Comparison of ENCODE assay signal across 13 cellular contexts in genomic region chr11:132942611-132943324, GRCh38.
A peak's percentile ranks its signal among the peaks of the same experiment; 100 is the strongest.
DNase-seq lines count a peak whose midpoint lies in the region; ATAC-seq and TF ChIP-seq lines count a peak whose summit lies in the region.
"Had no signal": no experiment of that assay in that cellular context is flagged by ENCODE, and none has a peak within 500 bp of the region (broad histone marks: within the 10 kb centered on the region; RNA-seq: fewer than 3 reads in every experiment).

No MANE protein-coding gene starts in this region.

- H3K36me3 ChIP-seq in kidney epithelial cell (ENCODE audit: control insufficient read depth, insufficient read depth, low read length) (no peaks in the 10 kb centered on the region), testis (ENCODE audit: low read depth, missing control alignments) (no peaks in the 10 kb centered on the region), Peyer's patch (no peaks in the 10 kb centered on the region)

- H3K4me3 ChIP-seq in kidney epithelial cell (ENCODE audit: low read depth, low read length) (no peak overlapping the region), testis (peak overlapping the region; percentile 24 to 32), Peyer's patch (peak overlapping the region in 1 of 4 donors; percentile 42)
- H3K4me3 ChIP-seq: body of pancreas had no signal

- H3K27me3 ChIP-seq in kidney epithelial cell (ENCODE audit: control insufficient read depth, insufficient read depth, low read length) (peaks cover 28% of the 10 kb centered on the region), testis (no peaks in the 10 kb centered on the region), Peyer's patch (peaks cover 0 to 14% of the 10 kb centered on the region in 2 donors)
- H3K27me3 ChIP-seq: body of pancreas had no signal

- TF ChIP-seq CTCF in kidney epithelial cell (IDR thresholded peaks at IDR 0.05; ENCODE audit: insufficient read depth, low read length, poor library complexity, severe bottlenecking), result peak; percentile 24
- peak in 2 of 3 experiments; percentile 42 to 52 for TF ChIP-seq CTCF in testis (IDR thresholded peaks at IDR 0.05)
- no peak for TF ChIP-seq CTCF in Peyer's patch (IDR thresholded peaks at IDR 0.05)

- H3K9me3 ChIP-seq in testis (no peaks in the 10 kb centered on the region), Peyer's patch (no peaks in the 10 kb centered on the region)
- H3K9me3 ChIP-seq: body of pancreas had no signal

- 0 to 34% methylated on average over 4 to 41 of the region's 41 CpGs for WGBS in testis, 2 donors

- no peak for ATAC-seq in activated T-cell treated with anti-CD3 and anti-CD28 coated beads, Interleukin-2, amount 50 U/mL, for 72 hours (replicated peaks in 1 of 2)
- ATAC-seq in activated T-cell treated with anti-CD3 and anti-CD28 coated beads, Interleukin-2, amount 50 U/mL, for 4 hours, result no peak
- ATAC-seq in GM21786 (IDR thresholded peaks at IDR 0.05; ENCODE audit: unreplicated experiment), result no peak
- ATAC-seq: body of pancreas had no signal

- H3K36me3 Mint-ChIP-seq in activated T-cell treated with anti-CD3 and anti-CD28 coated beads, Interleukin-2, amount 50 U/mL, for 72 hours (ENCODE audit: insufficient read depth in 2 of 2), result peaks cover 3% of the 10 kb centered on the region in 2 donors
- no peaks in the 10 kb centered on the region for H3K36me3 Mint-ChIP-seq in activated T-cell treated with anti-CD3 and anti-CD28 coated beads, Interleukin-2, amount 50 U/mL, for 4 hours (ENCODE audit: insufficient read depth)

- H3K4me3 Mint-ChIP-seq in activated T-cell treated with anti-CD3 and anti-CD28 coated beads, Interleukin-2, amount 50 U/mL, for 72 hours, result peak overlapping the region; percentile 31 to 65
- H3K4me3 Mint-ChIP-seq in activated T-cell treated with anti-CD3 and anti-CD28 coated beads, Interleukin-2, amount 50 U/mL, for 4 hours, result no peak overlapping the region

- intact Hi-C loops in testis (cut with DNase I; ENCODE audit: low total_unique reads), result no loop called here

- no peak overlapping the region for H3K27ac ChIP-seq in testis
- no peak overlapping the region for H3K27ac ChIP-seq in Peyer's patch
- H3K27ac ChIP-seq: body of pancreas had no signal

- H3K4me1 ChIP-seq in testis (peaks cover 4% of the 10 kb centered on the region), Peyer's patch (peaks cover 0 to 12% (median 0%) of the 10 kb centered on the region in 4 donors)
- H3K4me1 ChIP-seq: body of pancreas had no signal

- no peak overlapping the region for H3K27ac Mint-ChIP-seq in activated T-cell treated with anti-CD3 and anti-CD28 coated beads, Interleukin-2, amount 50 U/mL, for 72 hours

- peaks cover 4% of the 10 kb centered on the region for H3K4me1 Mint-ChIP-seq in activated T-cell treated with anti-CD3 and anti-CD28 coated beads, Interleukin-2, amount 50 U/mL, for 72 hours (ENCODE audit: low read depth)
- no peaks in the 10 kb centered on the region for H3K4me1 Mint-ChIP-seq in activated T-cell treated with anti-CD3 and anti-CD28 coated beads, Interleukin-2, amount 50 U/mL, for 4 hours (ENCODE audit: low read depth)

- peaks cover 27% of the 10 kb centered on the region for H3K27me3 Mint-ChIP-seq in activated T-cell treated with anti-CD3 and anti-CD28 coated beads, Interleukin-2, amount 50 U/mL, for 72 hours (ENCODE audit: low read depth)
- H3K27me3 Mint-ChIP-seq in activated T-cell treated with anti-CD3 and anti-CD28 coated beads, Interleukin-2, amount 50 U/mL, for 4 hours (ENCODE audit: low read depth), result peaks cover 36% of the 10 kb centered on the region

- no peaks in the 10 kb centered on the region for H3K9me3 Mint-ChIP-seq in activated T-cell treated with anti-CD3 and anti-CD28 coated beads, Interleukin-2, amount 50 U/mL, for 72 hours
- no peaks in the 10 kb centered on the region for H3K9me3 Mint-ChIP-seq in activated T-cell treated with anti-CD3 and anti-CD28 coated beads, Interleukin-2, amount 50 U/mL, for 4 hours

- no peak for DNase-seq in activated T-cell treated with anti-CD3 and anti-CD28 coated beads, Interleukin-2, amount 50 U/mL, for 72 hours
- DNase-seq in activated T-cell treated with anti-CD3 and anti-CD28 coated beads, Interleukin-2, amount 50 U/mL, for 4 hours, result no peak
- DNase-seq in astrocyte of the hippocampus (ENCODE audit: low read depth, low spot score) (peak; percentile 50), kidney epithelial cell (ENCODE audit: low read depth) (no peak), testis (peak; percentile 34), COLO829 (ENCODE audit: low spot score) (no peak), Peyer's patch (no peak)
- DNase-seq: body of pancreas; foreskin melanocyte; NK-92 treated with Interleukin-12 subunit alpha and Interleukin-12 subunit beta, amount 100 ng/mL, for 24 hours; stimulated activated CD4-positive, alpha-beta T cell treated with anti-CD3 and anti-CD28 coated beads, Interleukin-2, amount 100 ng/mL, for 24 hours; T-helper 2 cell had no signal

- TF ChIP-seq POLR2A in testis (IDR thresholded peaks at IDR 0.05) (no peak), Peyer's patch (IDR thresholded peaks at IDR 0.05) (no peak)

Comparison
In these comparisons a context has a peak if more than half of its experiments do, and no peak if none do; other contexts are left out.
1. DNase-seq: peak in astrocyte of the hippocampus (single experiment) and testis (single experiment); none in activated T-cell treated with anti-CD3 and anti-CD28 coated beads, Interleukin-2, amount 50 U/mL, for 72 hours (0 of 2), activated T-cell treated with anti-CD3 and anti-CD28 coated beads, Interleukin-2, amount 50 U/mL, for 4 hours (single experiment), kidney epithelial cell (single experiment), COLO829 (single experiment) and Peyer's patch (0 of 3).
2. CTCF ChIP-seq: peak in kidney epithelial cell (single experiment) and testis (2 of 3); none in Peyer's patch (0 of 6).